ENCODE assay signal across 10 cellular contexts in the genomic region with DNA sequence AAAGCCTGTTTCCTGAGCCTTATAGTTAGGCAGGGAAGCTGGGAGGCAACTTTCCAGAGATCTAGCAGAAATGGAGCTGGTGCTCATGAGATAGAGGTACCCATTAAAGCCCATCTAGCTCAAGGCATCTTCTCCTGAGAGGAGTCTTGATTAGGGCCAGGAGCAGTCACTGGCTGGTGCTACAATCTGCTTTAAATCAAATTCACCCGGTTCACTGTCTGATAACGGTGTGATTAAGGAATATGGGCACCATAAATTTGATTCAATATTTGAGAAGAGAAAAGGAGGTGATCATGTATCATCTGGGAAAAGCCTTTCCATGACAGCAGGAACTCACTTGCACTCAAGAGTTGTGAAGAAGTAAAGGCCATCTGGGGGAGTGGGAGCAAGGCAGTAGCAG. TPM values are rescaled to one million over a fixed set of nuclear protein-coding genes. Genes with fewer than 3 reads are reported as not detected.
"Had no signal": no experiment of that assay in that cellular context is flagged by ENCODE, and none has a peak within 500 bp of the region (broad histone marks: within the 10 kb centered on the region; RNA-seq: fewer than 3 reads in every experiment).

No MANE protein-coding gene starts in this region.

- H3K4me2 ChIP-seq: GM23338 had no signal

- H3K9me3 Mint-ChIP-seq: GM23338, H9, HFFc6 had no signal

- H3K9me3 ChIP-seq: HAP-1 had no signal

- H3K27ac ChIP-seq: GM23248 had no signal

- H3K4me1 ChIP-seq: HAP-1 had no signal

- H2AFZ ChIP-seq: GM23248, GM23338 had no signal

- H3K27ac Mint-ChIP-seq: H9, HFFc6 had no signal

- H3K4me3 ChIP-seq: GM23248, GM23338, HAP-1 had no signal

- ATAC-seq: GM23338, HCT116 had no signal

- DNase-seq: GM23248, GOT3, H7, H9, HCEC 1CT, HFFc6 had no signal

- H3K4me3 Mint-ChIP-seq: GM23338, H9, HFFc6 had no signal

- H3K36me3 ChIP-seq: HAP-1 had no signal

- H3K9ac ChIP-seq: GM23248 had no signal

- H3K4me1 Mint-ChIP-seq: H9 had no signal

RNA-seq across cellular contexts. Expression of a gene that starts 23.9 kb away (rescaled TPM):
- total RNA-seq: GM23248, H4, HFFc6 had no signal
- polyA plus RNA-seq: GM23248, GM23338 had no signal
